In the genomic region with DNA sequence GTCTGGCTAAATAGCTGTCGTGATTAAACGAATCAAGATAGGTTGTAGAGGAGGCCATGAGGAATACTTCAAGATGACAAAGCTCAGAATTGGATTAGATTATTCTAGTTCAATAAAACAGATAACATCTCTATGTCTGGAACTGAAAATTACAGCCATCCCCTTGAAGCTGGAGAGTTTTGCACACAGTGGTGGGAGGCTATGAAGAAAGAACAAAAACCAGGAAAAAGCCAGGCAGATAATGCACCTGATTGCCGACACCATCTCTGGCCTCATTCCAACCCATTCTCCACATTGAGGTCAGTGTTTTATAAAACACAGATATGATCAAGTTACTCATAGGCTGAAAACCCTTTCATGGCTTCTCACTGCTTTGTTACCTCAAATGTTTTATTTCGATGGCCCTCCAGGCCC, we compare ENCODE assay signal across 1 cellular context.
TF ChIP-seq lines count a peak whose summit lies in the region.

No MANE protein-coding gene starts in this region.

TF ChIP-seq in SK-N-SH treated with all-trans-retinoic acid at 6 μM for 48 hours, 23 proteins besides CTCF, POLR2A, EP300 and RAD21 (continued from another document):
- TF ChIP-seq, protein P1, sequence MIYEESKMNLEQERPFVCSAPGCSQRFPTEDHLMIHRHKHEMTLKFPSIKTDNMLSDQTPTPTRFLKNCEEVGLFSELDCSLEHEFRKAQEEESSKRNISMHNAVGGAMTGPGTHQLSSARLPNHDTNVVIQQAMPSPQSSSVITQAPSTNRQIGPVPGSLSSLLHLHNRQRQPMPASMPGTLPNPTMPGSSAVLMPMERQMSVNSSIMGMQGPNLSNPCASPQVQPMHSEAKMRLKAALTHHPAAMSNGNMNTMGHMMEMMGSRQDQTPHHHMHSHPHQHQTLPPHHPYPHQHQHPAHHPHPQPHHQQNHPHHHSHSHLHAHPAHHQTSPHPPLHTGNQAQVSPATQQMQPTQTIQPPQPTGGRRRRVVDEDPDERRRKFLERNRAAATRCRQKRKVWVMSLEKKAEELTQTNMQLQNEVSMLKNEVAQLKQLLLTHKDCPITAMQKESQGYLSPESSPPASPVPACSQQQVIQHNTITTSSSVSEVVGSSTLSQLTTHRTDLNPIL (CRISPR knock-in tag; IDR thresholded peaks at IDR 0.05; ENCODE audit: low read depth), result peak; percentile 76; the same call in 1 of the 2 replicates
- no peak; the same call in none of the 2 replicates for TF ChIP-seq GLIS3 (CRISPR knock-in tag; IDR thresholded peaks at IDR 0.05)
- 0 out of 2 replicates have a peak, but pooled peaks have one; percentile 48 for TF ChIP-seq ZNF8 (CRISPR knock-in tag; IDR thresholded peaks at IDR 0.05)
- no peak for TF ChIP-seq ZNF565 (CRISPR knock-in tag; conservative IDR thresholded peaks at IDR 0.05; ENCODE audit: low read depth)
- TF ChIP-seq RARB (CRISPR knock-in tag; IDR thresholded peaks at IDR 0.05), result no peak
- TF ChIP-seq SNAI2 (CRISPR knock-in tag; IDR thresholded peaks at IDR 0.05), result peak; percentile 92
- peak; percentile 100 for TF ChIP-seq TCF4 (CRISPR knock-in tag; IDR thresholded peaks at IDR 0.05; ENCODE audit: borderline replicate concordance)
- no peak for TF ChIP-seq BACH2 (CRISPR knock-in tag; IDR thresholded peaks at IDR 0.05; ENCODE audit: borderline replicate concordance)
- no peak; the same call in 1 of the 2 replicates for TF ChIP-seq PPARA (CRISPR knock-in tag; IDR thresholded peaks at IDR 0.05; ENCODE audit: borderline replicate concordance)
- TF ChIP-seq, protein P2, sequence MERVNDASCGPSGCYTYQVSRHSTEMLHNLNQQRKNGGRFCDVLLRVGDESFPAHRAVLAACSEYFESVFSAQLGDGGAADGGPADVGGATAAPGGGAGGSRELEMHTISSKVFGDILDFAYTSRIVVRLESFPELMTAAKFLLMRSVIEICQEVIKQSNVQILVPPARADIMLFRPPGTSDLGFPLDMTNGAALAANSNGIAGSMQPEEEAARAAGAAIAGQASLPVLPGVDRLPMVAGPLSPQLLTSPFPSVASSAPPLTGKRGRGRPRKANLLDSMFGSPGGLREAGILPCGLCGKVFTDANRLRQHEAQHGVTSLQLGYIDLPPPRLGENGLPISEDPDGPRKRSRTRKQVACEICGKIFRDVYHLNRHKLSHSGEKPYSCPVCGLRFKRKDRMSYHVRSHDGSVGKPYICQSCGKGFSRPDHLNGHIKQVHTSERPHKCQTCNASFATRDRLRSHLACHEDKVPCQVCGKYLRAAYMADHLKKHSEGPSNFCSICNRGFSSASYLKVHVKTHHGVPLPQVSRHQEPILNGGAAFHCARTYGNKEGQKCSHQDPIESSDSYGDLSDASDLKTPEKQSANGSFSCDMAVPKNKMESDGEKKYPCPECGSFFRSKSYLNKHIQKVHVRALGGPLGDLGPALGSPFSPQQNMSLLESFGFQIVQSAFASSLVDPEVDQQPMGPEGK (CRISPR knock-in tag; IDR thresholded peaks at IDR 0.05; ENCODE audit: borderline replicate concordance), result peak; percentile 80
- no peak for TF ChIP-seq OSR1 (CRISPR knock-in tag; IDR thresholded peaks at IDR 0.05)
